In the genomic region with DNA sequence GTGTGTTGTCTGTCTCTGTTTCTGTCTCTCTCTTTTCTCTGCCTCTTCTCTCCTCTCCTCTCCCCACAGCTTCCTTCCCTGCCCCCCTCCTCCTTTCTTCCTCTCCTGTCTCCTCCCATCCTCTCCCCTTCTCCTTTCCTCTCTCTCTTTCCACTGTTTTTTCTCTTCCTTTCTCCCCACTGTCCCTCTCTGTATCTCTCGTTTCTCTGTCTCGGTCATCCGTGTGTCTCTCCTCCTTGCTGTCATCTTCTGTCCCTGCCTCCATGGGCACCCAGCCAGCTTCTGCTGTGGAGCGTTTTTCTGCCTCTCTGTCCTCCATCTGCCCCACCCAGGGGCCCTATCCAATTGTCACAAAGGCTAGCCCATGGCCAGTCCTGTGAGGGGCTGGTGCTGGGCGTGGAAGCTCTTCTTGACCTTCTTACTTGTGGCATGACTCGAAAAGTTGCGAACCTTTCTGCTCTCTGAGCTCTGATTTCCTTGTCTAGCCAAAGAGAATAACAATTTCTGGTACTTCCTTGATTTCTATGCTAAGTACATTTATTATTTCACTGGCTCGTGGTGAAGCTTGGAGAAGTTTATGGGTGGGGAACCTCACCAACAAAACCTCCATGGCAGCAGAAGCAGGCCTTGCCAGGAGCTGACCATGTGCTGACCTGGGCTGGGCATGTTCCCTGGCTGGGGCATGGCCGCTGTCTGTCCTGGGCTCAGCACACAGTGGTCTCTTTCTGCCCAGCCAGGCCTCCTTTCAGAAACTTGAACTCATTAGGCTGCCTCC, we compare ENCODE assay signal across 13 cellular contexts.
DNase-seq lines count a peak whose midpoint lies in the region; ATAC-seq and TF ChIP-seq lines count a peak whose summit lies in the region.
"Had no signal": no experiment of that assay in that cellular context is flagged by ENCODE, and none has a peak within 500 bp of the region (broad histone marks: within the 10 kb centered on the region; RNA-seq: fewer than 3 reads in every experiment).

No MANE protein-coding gene starts in this region.

- intact Hi-C loops in breast epithelium (cut with DNase I; ENCODE audit: low total_unique reads): no loop called here
- intact Hi-C loops in MCF 10A (cut with micrococcal nuclease): no loop called here
- intact Hi-C loops in mammary epithelial cell (cut with micrococcal nuclease): no loop called here
- intact Hi-C loops in vagina (cut with DNase I): no loop called here

- H3K36me3 ChIP-seq in breast epithelium (no peaks in the 10 kb centered on the region), mammary epithelial cell (ENCODE audit: insufficient read depth, low read length) (no peaks in the 10 kb centered on the region), vagina (no peaks in the 10 kb centered on the region)
- H3K36me3 ChIP-seq: Peyer's patch had no signal

- H3K27me3 ChIP-seq in breast epithelium: no peaks in the 10 kb centered on the region
- H3K27me3 ChIP-seq in mammary epithelial cell (ENCODE audit: insufficient read depth, low read length): no peaks in the 10 kb centered on the region
- no peaks in the 10 kb centered on the region for H3K27me3 ChIP-seq in vagina
- H3K27me3 ChIP-seq: Peyer's patch had no signal

- H3K4me2 ChIP-seq in mammary epithelial cell (ENCODE audit: insufficient read depth, low read depth, low read length): no peak overlapping the region

- peak overlapping the region; percentile 9 for H2AFZ ChIP-seq in mammary epithelial cell (ENCODE audit: low read depth, low read length)

- H3K27ac Mint-ChIP-seq in MCF 10A (ENCODE audit: low read depth, unreplicated experiment): no peak overlapping the region
- H3K27ac Mint-ChIP-seq in mesothelial cell of epicardium: peak overlapping the region; percentile 76

- H3K79me2 ChIP-seq in mammary epithelial cell (ENCODE audit: insufficient read depth, low read length): no peaks in the 10 kb centered on the region

- H3K36me3 Mint-ChIP-seq in MCF 10A (ENCODE audit: insufficient read depth, unreplicated experiment) (no peaks in the 10 kb centered on the region), mesothelial cell of epicardium (no peaks in the 10 kb centered on the region)

- H3K27ac ChIP-seq in breast epithelium (peak overlapping the region; percentile 68 to 81), mammary epithelial cell (ENCODE audit: insufficient read depth, low read depth, low read length) (no peak overlapping the region), vagina (peak overlapping the region; percentile 74)
- H3K27ac ChIP-seq: Peyer's patch had no signal

- no peak for DNase-seq in breast epithelium (ENCODE audit: low spot score in 2 of 2)
- DNase-seq in MCF 10A (ENCODE audit: unreplicated experiment): no peak
- no peak for DNase-seq in mammary epithelial cell
- DNase-seq in mesothelial cell of epicardium (ENCODE audit: low spot score in 2 of 2, unreplicated experiment in 2 of 2): no peak
- no peak for DNase-seq in vagina (ENCODE audit: extremely low spot score in 2 of 2)
- no peak for DNase-seq in midbrain (lab: John Stamatoyannopoulos, UW)
- no peak for DNase-seq in GM20000 (ENCODE audit: low spot score)
- DNase-seq: amygdala; NCI-H1048; stimulated activated CD4-positive, alpha-beta T cell treated with anti-CD3 and anti-CD28 coated beads, Interleukin-12 subunit alpha, Interleukin-12 subunit beta, amount 100 ng/mL, for 4 hours; stimulated activated naive CD8-positive, alpha-beta T cell treated with anti-CD3 and anti-CD28 coated beads, Interleukin-15, amount 100 ng/mL, for 72 hours had no signal

- no peaks in the 10 kb centered on the region for H4K20me1 ChIP-seq in mammary epithelial cell (ENCODE audit: insufficient read depth, low read length)

- no peak for ATAC-seq in HG03196 (IDR thresholded peaks at IDR 0.05; ENCODE audit: unreplicated experiment)

- TF ChIP-seq POLR2A in breast epithelium (IDR thresholded peaks at IDR 0.05): no peak
- TF ChIP-seq POLR2A in vagina (IDR thresholded peaks at IDR 0.05): no peak

- H3K27me3 Mint-ChIP-seq in MCF 10A (ENCODE audit: insufficient read depth, unreplicated experiment) (no peaks in the 10 kb centered on the region), mesothelial cell of epicardium (ENCODE audit: low read depth) (no peaks in the 10 kb centered on the region)
- H3K27me3 Mint-ChIP-seq: stimulated activated naive CD8-positive, alpha-beta T cell treated with anti-CD3 and anti-CD28 coated beads, Interleukin-15, amount 100 ng/mL, for 72 hours had no signal

- WGBS in mammary epithelial cell (ENCODE audit: low coverage, missing lambda C conversion rate): 66% methylated on average over 9 of the region's 9 CpGs

- H3K9me3 ChIP-seq in breast epithelium (no peaks in the 10 kb centered on the region), mammary epithelial cell (replicated peaks; ENCODE audit: insufficient read depth, low read length) (no peaks in the 10 kb centered on the region), vagina (no peaks in the 10 kb centered on the region)
- H3K9me3 ChIP-seq: Peyer's patch had no signal

- H3K4me1 ChIP-seq in breast epithelium (peaks cover 4 to 11% of the 10 kb centered on the region in 2 donors), mammary epithelial cell (ENCODE audit: insufficient read depth, low read length) (peaks cover 4% of the 10 kb centered on the region), vagina (peaks cover 23% of the 10 kb centered on the region)

- TF ChIP-seq CTCF in breast epithelium (IDR thresholded peaks at IDR 0.05) (no peak), MCF 10A (IDR thresholded peaks at IDR 0.05; ENCODE audit: unreplicated experiment) (no peak), mammary epithelial cell (conservative IDR thresholded peaks at IDR 0.05 in 1 of 2, IDR thresholded peaks at IDR 0.05 in 1 of 2; ENCODE audit: extremely low read depth in 1 of 2, insufficient read depth in 1 of 2, low read depth in 1 of 2, low read length in 2 of 2) (no peak), mesothelial cell of epicardium (IDR thresholded peaks at IDR 0.05; ENCODE audit: unreplicated experiment) (no peak), vagina (IDR thresholded peaks at IDR 0.05) (no peak), GM20000 (IDR thresholded peaks at IDR 0.05; ENCODE audit: extremely low read depth, missing control alignments) (no peak)

- H3K9me3 Mint-ChIP-seq in MCF 10A (ENCODE audit: unreplicated experiment) (no peaks in the 10 kb centered on the region), mesothelial cell of epicardium (no peaks in the 10 kb centered on the region)
- H3K9me3 Mint-ChIP-seq: stimulated activated naive CD8-positive, alpha-beta T cell treated with anti-CD3 and anti-CD28 coated beads, Interleukin-15, amount 100 ng/mL, for 72 hours had no signal

- H3K4me3 ChIP-seq in breast epithelium (no peak overlapping the region), mammary epithelial cell (replicated peaks in 1 of 3; ENCODE audit: insufficient read depth in 1 of 3, low read depth in 2 of 3, low read length in 3 of 3) (no peak overlapping the region), vagina (no peak overlapping the region)
- H3K4me3 ChIP-seq: Peyer's patch had no signal

- peaks cover 27% of the 10 kb centered on the region for H3K4me1 Mint-ChIP-seq in MCF 10A (ENCODE audit: insufficient read depth, unreplicated experiment)
- H3K4me1 Mint-ChIP-seq in mesothelial cell of epicardium: peaks cover 12% of the 10 kb centered on the region

- POLR2A ChIA-PET in MCF 10A (lab: Yijun Ruan, JAX): no interaction called here

- CTCF ChIA-PET in MCF 10A (lab: Yijun Ruan, JAX) (interaction anchor here (0.5 to 0.6 kb wide), 2 partner anchors 120 to 205 kb away, joined by 3 to 4 read pairs; no protein-coding TSS in a partner anchor), mammary epithelial cell (lab: Charles Lee; ENCODE audit: low non-redundant PET) (no interaction called here)

- no peak overlapping the region for H3K9ac ChIP-seq in mammary epithelial cell (ENCODE audit: insufficient read depth, low read length)

- in situ Hi-C loops in mammary epithelial cell (cut with MboI; ENCODE audit: low sequenced_read_pairs in 2 of 2): no loop called here

- dilution Hi-C loops in mammary epithelial cell (cut with HindIII; ENCODE audit: low sequenced_read_pairs): no loop called here

- H3K4me3 Mint-ChIP-seq in MCF 10A (ENCODE audit: unreplicated experiment) (no peak overlapping the region), mesothelial cell of epicardium (no peak overlapping the region)

- no TSS peak for BruUV-seq in MCF 10A (replicated peaks; lab: Mats Ljungman, UMichigan)
- BruUV-seq in mammary epithelial cell (replicated peaks; lab: Mats Ljungman, UMichigan): no TSS peak
